Comparison of ENCODE assay signal across 8 cellular contexts in the genomic region with DNA sequence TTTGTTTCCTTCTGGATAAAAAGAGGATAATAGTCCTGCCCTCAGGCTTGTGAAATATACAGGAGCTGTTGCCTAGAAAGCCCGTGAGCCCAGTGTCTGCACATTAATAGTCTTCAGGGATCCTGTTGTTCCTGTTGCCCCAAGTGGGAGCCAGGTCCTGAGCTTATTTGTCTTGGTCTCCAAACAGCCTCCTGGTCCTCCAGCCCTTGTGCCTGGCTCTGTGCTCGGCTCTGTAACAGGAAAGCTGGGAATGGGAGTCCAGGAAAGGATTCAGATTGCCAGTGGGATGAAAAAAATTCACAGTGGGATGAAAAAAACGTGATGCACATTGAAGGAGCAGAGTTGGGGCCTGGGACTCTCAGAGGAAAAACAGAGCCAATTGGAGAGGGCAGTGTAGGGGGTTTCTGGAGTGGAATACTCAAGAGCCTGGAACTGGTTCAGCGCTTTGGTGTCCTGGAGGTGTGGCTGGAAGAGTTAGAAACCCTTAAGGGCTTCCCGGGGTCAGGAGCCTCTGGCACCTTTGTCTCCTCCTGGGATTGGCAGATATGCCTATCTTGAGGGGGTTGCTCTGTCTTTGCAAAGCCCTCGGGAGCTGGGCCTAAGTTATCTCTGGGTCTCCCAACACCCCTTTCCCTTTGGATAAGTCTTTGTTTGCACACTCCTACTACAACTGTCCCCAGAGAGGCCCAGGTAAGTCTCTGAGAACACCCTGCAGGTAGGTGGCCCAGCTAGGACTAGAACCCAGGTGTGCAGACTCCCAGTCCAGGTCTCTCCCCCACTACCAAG. TPM values are rescaled to one million over a fixed set of nuclear protein-coding genes. Genes with fewer than 3 reads are reported as not detected.
A peak's percentile ranks its signal among the peaks of the same experiment; 100 is the strongest.
DNase-seq lines count a peak whose midpoint lies in the region; ATAC-seq and TF ChIP-seq lines count a peak whose summit lies in the region.

No MANE protein-coding gene starts in this region.

- peak overlapping the region; percentile 79 for H3K27ac ChIP-seq in RWPE2 (ENCODE audit: poor library complexity, severe bottlenecking)
- H3K27ac ChIP-seq in sigmoid colon: peak overlapping the region; percentile 95 to 99 (median 98)

- no peaks in the 10 kb centered on the region for H3K9me3 ChIP-seq in RWPE2 (ENCODE audit: severe bottlenecking)
- no peaks in the 10 kb centered on the region for H3K9me3 ChIP-seq in sigmoid colon

- H3K4me3 ChIP-seq in GM12865 (ENCODE audit: low read depth, low read length) (peak overlapping the region; percentile 98), RWPE2 (ENCODE audit: severe bottlenecking) (peak overlapping the region; percentile 91), fibroblast of mammary gland (ENCODE audit: control insufficient read depth, low read depth, low read length) (peak overlapping the region; percentile 88), sigmoid colon (peak overlapping the region; percentile 65 to 91 (median 80))

- H3K36me3 ChIP-seq in RWPE2 (ENCODE audit: low read depth) (peaks cover 13% of the 10 kb centered on the region), sigmoid colon (peaks cover 0 to 7% (median 0%) of the 10 kb centered on the region in 4 donors)

- H3K4me1 ChIP-seq in RWPE2 (ENCODE audit: insufficient read depth, poor library complexity, severe bottlenecking) (peaks cover 5% of the 10 kb centered on the region), sigmoid colon (peaks cover 2 to 37% (median 31%) of the 10 kb centered on the region in 4 donors)

- DNase-seq in GM12865 (ENCODE audit: low read depth): no peak
- no peak for DNase-seq in RWPE2 (ENCODE audit: low spot score)
- no peak for DNase-seq in fibroblast of mammary gland (ENCODE audit: low read depth)
- no peak for DNase-seq in sigmoid colon
- DNase-seq in GOT3 (lab: John Stamatoyannopoulos, UW): no peak
- no peak for DNase-seq in LoVo (ENCODE audit: low spot score)
- no peak for DNase-seq in HCEC 1CT

- ATAC-seq in RWPE2 (ENCODE audit: low read depth) (no peak), GM18873 (IDR thresholded peaks at IDR 0.05; ENCODE audit: low FRiP score, unreplicated experiment) (no peak)

- intact Hi-C loops in sigmoid colon (cut with DNase I): loop anchor here (5.0 kb wide), 3 partner anchors 110 to 295 kb away; a partner anchor contains a TSS

- H3K27me3 ChIP-seq in RWPE2 (ENCODE audit: insufficient read depth, poor library complexity, severe bottlenecking) (no peaks in the 10 kb centered on the region), sigmoid colon (no peaks in the 10 kb centered on the region)

- WGBS in sigmoid colon, 2 donors: 66 to 71% methylated on average over 6 of the region's 6 CpGs

- no peak for TF ChIP-seq EP300 in sigmoid colon (IDR thresholded peaks at IDR 0.05)

- TF ChIP-seq CTCF in GM12865 (IDR thresholded peaks at IDR 0.05; ENCODE audit: insufficient read depth, low read depth, low read length, missing control alignments) (no peak), RWPE2 (IDR thresholded peaks at IDR 0.05; ENCODE audit: poor library complexity, severe bottlenecking) (no peak), fibroblast of mammary gland (conservative IDR thresholded peaks at IDR 0.05; ENCODE audit: control insufficient read depth, insufficient read depth, low read depth, low read length) (no peak), sigmoid colon (IDR thresholded peaks at IDR 0.05) (no peak)

- no peak for TF ChIP-seq POLR2A in sigmoid colon (IDR thresholded peaks at IDR 0.05)

RNA-seq across cellular contexts. Expression of a gene that starts 2.3 kb away (rescaled TPM):
- 100 to 1,000 TPM in 1 of 4 donors, 10 to 100 TPM in 3; 66.6 to 195 (median 77.5) TPM for total RNA-seq in sigmoid colon
- polyA plus RNA-seq in sigmoid colon: 10 to 100 TPM; 30.0 to 96.5 (median 32.6) TPM

RNA-seq across cellular contexts. Expression of a gene that starts 5.7 kb away (rescaled TPM):
- 10 to 100 TPM; 14.7 to 61.7 (median 42.9) TPM for total RNA-seq in sigmoid colon
- polyA plus RNA-seq in sigmoid colon: 10 to 100 TPM; 14.1 to 27.0 (median 17.4) TPM

RNA-seq across cellular contexts. Expression of a gene that starts 21.7 kb away (rescaled TPM):
- 1 to 10 TPM in 1 of 4 donors, under 1 TPM in 2, not detected in 1; 0.41 to 2.9 (median 0.82) TPM for total RNA-seq in sigmoid colon
- polyA plus RNA-seq in sigmoid colon: 1 to 10 TPM in 1 of 3 donors, not detected in 2; 1.7 TPM

RNA-seq across cellular contexts. Expression of a gene that starts 30.4 kb away (rescaled TPM):
- under 1 TPM in 1 of 4 donors, not detected in 3; 0.71 TPM for total RNA-seq in sigmoid colon
- polyA plus RNA-seq in sigmoid colon: under 1 TPM in 1 of 3 donors, not detected in 2; 0.15 TPM
